In genomic region chr22:50678651-50679521, GRCh38 we compare ENCODE assay signal across 31 cellular contexts. TPM values are rescaled to one million over a fixed set of nuclear protein-coding genes. Genes with fewer than 3 reads are reported as not detected.
DNase-seq lines count a peak whose midpoint lies in the region; ATAC-seq and TF ChIP-seq lines count a peak whose summit lies in the region.
"Had no signal": no experiment of that assay in that cellular context is flagged by ENCODE, and none has a peak within 500 bp of the region (broad histone marks: within the 10 kb centered on the region; RNA-seq: fewer than 3 reads in every experiment).

No MANE protein-coding gene starts in this region.

- H3K9me3 ChIP-seq in lower lobe of right lung = no peaks in the 10 kb centered on the region
- H3K9me3 ChIP-seq: adrenal gland, colonic mucosa, tibial artery had no signal

- ATAC-seq in lower lobe of right lung (no peak), GM18511 (IDR thresholded peaks at IDR 0.05; ENCODE audit: unreplicated experiment) (no peak)
- ATAC-seq: CD8-positive, alpha-beta T cell; GM23338; WTC11 had no signal

- H3K4me3 ChIP-seq in lower lobe of right lung = peak overlapping the region; percentile 8
- H3K4me3 ChIP-seq: adrenal gland, colonic mucosa, GM23338 had no signal

- H3K27me3 ChIP-seq in lower lobe of right lung (ENCODE audit: low read depth) = peaks cover under 1% of the 10 kb centered on the region

- peaks cover under 1% of the 10 kb centered on the region for H3K4me1 ChIP-seq in lower lobe of right lung
- H3K4me1 ChIP-seq: adrenal gland, colonic mucosa had no signal

- H3K4me1 Mint-ChIP-seq in endothelial cell (ENCODE audit: unreplicated experiment) = peaks cover 41% of the 10 kb centered on the region
- H3K4me1 Mint-ChIP-seq in type B pancreatic cell (ENCODE audit: unreplicated experiment) = peaks cover 9% of the 10 kb centered on the region

- H3K27me3 Mint-ChIP-seq in endothelial cell (ENCODE audit: unreplicated experiment) (peaks cover 28% of the 10 kb centered on the region), type B pancreatic cell (peaks cover 15% of the 10 kb centered on the region)

- no peak overlapping the region for H3K27ac ChIP-seq in lower lobe of right lung
- H3K27ac ChIP-seq: adrenal gland, brain microvascular endothelial cell, colonic mucosa, KMS-11, tibial artery had no signal

- H3K36me3 Mint-ChIP-seq in endothelial cell (ENCODE audit: low read depth, unreplicated experiment) = peaks cover 56% of the 10 kb centered on the region
- peaks cover 5% of the 10 kb centered on the region for H3K36me3 Mint-ChIP-seq in type B pancreatic cell
- H3K36me3 Mint-ChIP-seq: CD8-positive, alpha-beta T cell had no signal

- H3K27ac Mint-ChIP-seq in endothelial cell (ENCODE audit: unreplicated experiment) = peak overlapping the region; percentile 66
- no peak overlapping the region for H3K27ac Mint-ChIP-seq in type B pancreatic cell
- H3K27ac Mint-ChIP-seq: CD8-positive, alpha-beta T cell; endodermal cell; GM23338; WTC11 had no signal

- TF ChIP-seq CTCF in endothelial cell (IDR thresholded peaks at IDR 0.05; ENCODE audit: unreplicated experiment) (no peak), lower lobe of right lung (IDR thresholded peaks at IDR 0.05) (no peak), type B pancreatic cell (conservative IDR thresholded peaks at IDR 0.05) (no peak)

- intact Hi-C loops in lower lobe of right lung (cut with DNase I) = no loop called here

- peaks cover 8% of the 10 kb centered on the region for H3K36me3 ChIP-seq in lower lobe of right lung
- H3K36me3 ChIP-seq: adrenal gland, brain microvascular endothelial cell, colonic mucosa, tibial artery had no signal

- H3K9me3 Mint-ChIP-seq in endothelial cell (ENCODE audit: unreplicated experiment) (no peaks in the 10 kb centered on the region), type B pancreatic cell (no peaks in the 10 kb centered on the region)
- H3K9me3 Mint-ChIP-seq: CD8-positive, alpha-beta T cell had no signal

- CTCF ChIA-PET in HEK293T (lab: Yijun Ruan, JAX) = no interaction called here

- H3K4me3 Mint-ChIP-seq in endothelial cell (ENCODE audit: unreplicated experiment) (peak overlapping the region; percentile 88), type B pancreatic cell (no peak overlapping the region)
- H3K4me3 Mint-ChIP-seq: CD8-positive, alpha-beta T cell; endodermal cell; GM23338; WTC11 had no signal

- POLR2A ChIA-PET in HEK293T (lab: Yijun Ruan, JAX) = no interaction called here

- DNase-seq in activated CD8-positive, alpha-beta memory T cell treated with anti-CD3 and anti-CD28 coated beads, Interleukin-2, amount 50 U/mL, for 4 hours = peak; percentile 12
- no peak for DNase-seq in activated CD8-positive, alpha-beta memory T cell treated with anti-CD3 and anti-CD28 coated beads, Interleukin-2, amount 50 U/mL, for 48 hours
- no peak for DNase-seq in endothelial cell (ENCODE audit: low spot score)
- DNase-seq in lower lobe of right lung = no peak
- DNase-seq in type B pancreatic cell (ENCODE audit: extremely low spot score, unreplicated experiment) = peak; percentile 66
- DNase-seq in effector CD8-positive, alpha-beta T cell (lab: John Stamatoyannopoulos, UW) = no peak
- DNase-seq in HEK293T (ENCODE audit: extremely low spot score) = no peak
- DNase-seq: activated CD4-positive, alpha-beta T cell treated with anti-CD3 and anti-CD28 coated beads, Interleukin-2, amount 50 U/mL, for 4 hours; activated naive CD4-positive, alpha-beta T cell; AML-193; brain microvascular endothelial cell; colonic mucosa; endodermal cell; mesendoderm; NCI-H1436; NCI-H2107; NCI-H446; stimulated activated CD4-positive, alpha-beta T cell treated with anti-CD3 and anti-CD28 coated beads, Interleukin-2, amount 100 ng/mL, for 48 hours; stimulated activated naive CD4-positive, alpha-beta T cell had no signal

TF ChIP-seq in HEK293T, 16 proteins besides CTCF, POLR2A, EP300 and RAD21:
- TF ChIP-seq NFRKB (IDR thresholded peaks at IDR 0.05) (no peak), FOXA1 (IDR thresholded peaks at IDR 0.05) (no peak), FOXM1 (IDR thresholded peaks at IDR 0.05; ENCODE audit: borderline replicate concordance) (no peak), TARDBP (IDR thresholded peaks at IDR 0.05) (no peak), LEF1 (IDR thresholded peaks at IDR 0.05; ENCODE audit: borderline replicate concordance) (no peak), PKNOX1 (IDR thresholded peaks at IDR 0.05) (no peak), ZNF384 (IDR thresholded peaks at IDR 0.05) (no peak), BHLHE40 (IDR thresholded peaks at IDR 0.05; ENCODE audit: borderline replicate concordance) (no peak), CTBP1 (IDR thresholded peaks at IDR 0.05; ENCODE audit: borderline replicate concordance) (no peak), HDGF (IDR thresholded peaks at IDR 0.05; ENCODE audit: borderline replicate concordance) (no peak), L3MBTL2 (conservative IDR thresholded peaks at IDR 0.05) (no peak), FOXK2 (IDR thresholded peaks at IDR 0.05) (no peak), ELF4 (IDR thresholded peaks at IDR 0.05) (no peak), SP1 (IDR thresholded peaks at IDR 0.05) (no peak)
TF ChIP-seq in HEK293T: peak in this region for 0.

RNA-seq across cellular contexts. Expression of gene SHANK3, which starts 6.3 kb away (rescaled TPM):
- total RNA-seq in endothelial cell (ENCODE audit: unreplicated experiment) (223 TPM), lower lobe of right lung (50.6 TPM), type B pancreatic cell (ENCODE audit: low replicate concordance) (6.8 and 13.1 TPM in 2 replicates)
- total RNA-seq: CD8-positive, alpha-beta T cell had no signal

RNA-seq across cellular contexts. Expression of gene ARSA, which starts 50.9 kb away (rescaled TPM):
- total RNA-seq in endothelial cell (ENCODE audit: unreplicated experiment) (59.6 TPM), lower lobe of right lung (53.5 TPM), type B pancreatic cell (ENCODE audit: low replicate concordance) (26.1 and 32.1 TPM in 2 replicates)

RNA-seq across cellular contexts. Expression of gene ACR, which starts 59.1 kb away (rescaled TPM):
- 2.8 TPM for total RNA-seq in endothelial cell (ENCODE audit: unreplicated experiment)
- 0.62 TPM for total RNA-seq in lower lobe of right lung
- total RNA-seq in type B pancreatic cell (ENCODE audit: low replicate concordance) = 0.19 and 0.22 TPM in 2 replicates
- total RNA-seq: CD8-positive, alpha-beta T cell; G401; GM23338; HT1080; kidney epithelial cell; OCI-LY7; renal cortical epithelial cell had no signal

Comparison
In these comparisons a context has a peak if more than half of its experiments do, and no peak if none do; other contexts are left out.
1. DNase-seq: peak in activated CD8-positive, alpha-beta memory T cell treated with anti-CD3 and anti-CD28 coated beads, Interleukin-2, amount 50 U/mL, for 4 hours (single experiment) and type B pancreatic cell (single experiment); none in activated CD8-positive, alpha-beta memory T cell treated with anti-CD3 and anti-CD28 coated beads, Interleukin-2, amount 50 U/mL, for 48 hours (single experiment), endothelial cell (single experiment), lower lobe of right lung (single experiment), effector CD8-positive, alpha-beta T cell (single experiment) and HEK293T (single experiment).